In the genomic region with DNA sequence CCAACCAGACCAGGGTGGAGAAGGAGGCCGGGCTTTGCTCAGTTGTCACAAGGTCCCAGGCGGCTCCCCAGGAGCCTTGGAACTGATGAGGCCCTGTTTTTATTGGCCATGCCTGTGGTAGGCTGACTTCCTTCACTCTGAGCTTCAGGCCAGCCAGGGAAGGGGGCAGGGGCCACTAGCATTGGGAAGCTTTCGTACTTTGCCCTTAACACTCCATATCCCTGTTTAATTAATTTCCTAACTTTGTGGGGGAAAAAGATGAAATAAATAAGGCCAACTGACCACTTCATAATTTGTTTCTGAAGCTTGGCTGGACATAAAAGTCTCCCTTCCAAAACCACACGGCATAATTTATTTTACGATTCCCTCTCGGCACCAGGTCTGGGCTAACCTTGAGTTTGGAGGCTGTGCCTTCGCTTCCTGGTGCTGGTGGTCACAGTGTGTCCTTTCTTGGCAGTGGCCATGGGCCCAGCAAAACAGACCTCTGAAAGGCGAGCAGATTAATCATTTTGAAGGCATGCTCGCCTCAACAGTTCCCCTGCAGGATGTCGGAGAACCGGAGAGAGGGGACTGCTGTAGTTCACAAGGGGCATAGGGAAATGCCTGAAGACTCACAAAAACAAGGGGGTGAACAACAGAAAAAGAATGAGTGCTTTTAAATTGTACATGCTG, we compare ENCODE assay signal across 19 cellular contexts.
A peak's percentile ranks its signal among the peaks of the same experiment; 100 is the strongest.
DNase-seq lines count a peak whose midpoint lies in the region; ATAC-seq, FAIRE-seq and TF ChIP-seq lines count a peak whose summit lies in the region.
"Had no signal": no experiment of that assay in that cellular context is flagged by ENCODE, and none has a peak within 500 bp of the region (broad histone marks: within the 10 kb centered on the region; RNA-seq: fewer than 3 reads in every experiment).

No MANE protein-coding gene starts in this region.

- FAIRE-seq in pancreas (lab: Jason Lieb, UNC) (no peak), GM12891 (lab: Jason Lieb, UNC) (no peak)

- DNase-seq in NCI-H446 (lab: John Stamatoyannopoulos, UW) (peak; percentile 27 to 51), NCI-H446 treated with DMSO at 0.1 percent for 48 hours (lab: John Stamatoyannopoulos, UW) (no peak), Right ventricle myocardium superior (no peak), pancreas (peak in 2 of 6 donors; percentile 14 to 16), vagina (ENCODE audit: extremely low spot score in 2 of 2) (no peak), GM12891 (ENCODE audit: insufficient read length, low spot score) (no peak)
- no peak for DNase-seq in activated CD4-positive, alpha-beta T cell treated with anti-CD3 and anti-CD28 coated beads for 48 hours
- DNase-seq: 8988T; activated B cell treated with CpG ODN at 0.5 μM for 24 hours; activated T-cell treated with anti-CD3 and anti-CD28 coated beads, Interleukin-2, amount 50 U/mL, for 24 hours; Calu3; GM23248; immature natural killer cell; NCI-H1105; NCI-H526 treated with DMSO at 0.1 percent for 48 hours; SHP77 treated with DMSO at 0.1 percent for 48 hours; stimulated activated naive CD4-positive, alpha-beta T cell treated with Interleukin-2 at 50 U/mL for 16 hours had no signal

- ATAC-seq in Right ventricle myocardium superior (ENCODE audit: poor library complexity) (peak; percentile 53), pancreas (peak in 3 of 4 donors; percentile 28 to 72 (median 51)), HG03175 (IDR thresholded peaks at IDR 0.05; ENCODE audit: unreplicated experiment) (no peak)

- no peak for TF ChIP-seq CTCF in pancreas (IDR thresholded peaks at IDR 0.05)
- TF ChIP-seq CTCF in vagina (IDR thresholded peaks at IDR 0.05), result no peak

- H3K4me1 ChIP-seq in pancreas (peaks cover 5 to 10% (median 6%) of the 10 kb centered on the region in 3 donors), vagina (peaks cover 17% of the 10 kb centered on the region)

- intact Hi-C loops in Right ventricle myocardium superior (cut with DNase I), result no loop called here
- intact Hi-C loops in pancreas (cut with DNase I), result no loop called here
- intact Hi-C loops in vagina (cut with DNase I), result loop anchor here (2.0 kb wide), 1 partner anchor 85 kb away; no protein-coding TSS in a partner anchor

- TF ChIP-seq POLR2A in vagina (IDR thresholded peaks at IDR 0.05) (no peak), GM12891 (IDR thresholded peaks at IDR 0.05; ENCODE audit: low read depth, low read length) (no peak)

- H3K27ac ChIP-seq in pancreas, result peak overlapping the region in 2 of 4 donors; percentile 25 to 53
- peak overlapping the region; percentile 60 for H3K27ac ChIP-seq in vagina
- H3K27ac ChIP-seq: epithelial cell of prostate, GM23248 had no signal

- H3K9me3 ChIP-seq in pancreas, result no peaks in the 10 kb centered on the region
- H3K9me3 ChIP-seq in vagina, result no peaks in the 10 kb centered on the region

- 83 to 84% methylated on average over 11 of the region's 11 CpGs for WGBS in pancreas, 2 donors

- H3K36me3 ChIP-seq in pancreas (no peaks in the 10 kb centered on the region), vagina (no peaks in the 10 kb centered on the region)

- H3K27me3 ChIP-seq in pancreas (no peaks in the 10 kb centered on the region), vagina (no peaks in the 10 kb centered on the region)

- H3K4me3 ChIP-seq in pancreas (no peak overlapping the region), vagina (no peak overlapping the region)
- H3K4me3 ChIP-seq: GM23248 had no signal

TF ChIP-seq in GM12891, 5 proteins besides CTCF, POLR2A, EP300 and RAD21:
- TF ChIP-seq POLR2AphosphoS5 (IDR thresholded peaks at IDR 0.05; ENCODE audit: low read depth, low read length), result no peak
- no peak for TF ChIP-seq SPI1 (IDR thresholded peaks at IDR 0.05; ENCODE audit: low read depth, low read length)
- no peak for TF ChIP-seq PAX5 (IDR thresholded peaks at IDR 0.05; ENCODE audit: insufficient read depth, low read length, severe bottlenecking)
- TF ChIP-seq POU2F2 (IDR thresholded peaks at IDR 0.05; ENCODE audit: low read depth, low read length), result no peak
- no peak for TF ChIP-seq TAF1 (IDR thresholded peaks at IDR 0.05; ENCODE audit: low read depth, low read length)

Comparison
In these comparisons a context has a peak if more than half of its experiments do, and no peak if none do; other contexts are left out.
1. DNase-seq: peak in NCI-H446 (2 of 2); none in NCI-H446 treated with DMSO at 0.1 percent for 48 hours (single experiment), Right ventricle myocardium superior (single experiment), vagina (0 of 2), GM12891 (single experiment) and activated CD4-positive, alpha-beta T cell treated with anti-CD3 and anti-CD28 coated beads for 48 hours (single experiment).